Comparison of ENCODE assay signal across 27 cellular contexts in the genomic region with DNA sequence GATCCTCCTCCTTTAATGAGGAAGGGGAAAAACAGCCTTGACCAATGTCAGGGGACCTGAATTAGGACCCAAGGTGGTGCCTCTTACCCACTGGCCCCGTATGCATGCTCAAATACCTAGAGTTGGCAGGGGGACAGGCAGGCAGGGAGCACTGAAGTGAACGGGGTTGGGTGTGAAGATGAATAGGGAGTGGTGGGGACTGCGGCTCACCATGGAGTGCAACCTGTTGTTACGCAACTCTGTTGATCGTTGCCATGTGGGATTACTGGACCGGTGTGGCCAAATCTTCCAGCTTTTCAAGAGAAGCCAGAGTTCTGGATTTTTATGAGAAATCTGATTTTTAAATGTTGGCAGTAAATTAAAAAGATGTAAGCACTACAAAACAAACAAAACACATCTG. TPM values are rescaled to one million over a fixed set of nuclear protein-coding genes. Genes with fewer than 3 reads are reported as not detected.
"Had no signal": no experiment of that assay in that cellular context is flagged by ENCODE, and none has a peak within 500 bp of the region (broad histone marks: within the 10 kb centered on the region; RNA-seq: fewer than 3 reads in every experiment).

No MANE protein-coding gene starts in this region.

- H3K9me3 ChIP-seq: lower lobe of right lung, neutrophil, right atrium auricular region, testis, thyroid gland, transverse colon, upper lobe of left lung, vagina had no signal

- H3K4me1 ChIP-seq: lower lobe of right lung, right atrium auricular region, stomach, testis, thyroid gland, transverse colon, upper lobe of left lung, vagina had no signal

- H3K27ac ChIP-seq: lower lobe of right lung, neutrophil, parathyroid adenoma, right atrium auricular region, skin epidermis, stomach, testis, thyroid gland, transverse colon, upper lobe of left lung, vagina had no signal

- H3K4me3 Mint-ChIP-seq: naive thymus-derived CD8-positive, alpha-beta T cell; nephron; neural crest cell; stimulated activated naive B cell treated with anti-CD40 and anti-IgM and Interleukin-4, amounts not matched to agents 10 μg/mL and 1 μg/mL and 100 μg/mL, for 72 hours had no signal

- ATAC-seq: lower lobe of right lung; naive thymus-derived CD8-positive, alpha-beta T cell; sciatic nerve; stimulated activated naive B cell treated with anti-CD40 and anti-IgM and Interleukin-4, amounts not matched to agents 10 μg/mL and 1 μg/mL and 100 μg/mL, for 72 hours; stimulated activated naive CD8-positive, alpha-beta T cell treated with anti-CD3 and anti-CD28 coated beads, Interleukin-15, Interleukin-2, amounts not matched to agents 100 U/mL and 50 U/mL, for 24 hours had no signal

- DNase-seq: hippocampal formation; lower lobe of right lung; mammary epithelial cell; mesenchymal stem cell; naive thymus-derived CD8-positive, alpha-beta T cell; occipital lobe; stimulated activated CD4-positive, alpha-beta T cell treated with anti-CD3 and anti-CD28 coated beads, Interleukin-12 subunit alpha, Interleukin-12 subunit beta, amount 100 ng/mL, for 4 hours; stimulated activated CD4-positive, alpha-beta T cell treated with anti-CD3 and anti-CD28 coated beads, Interleukin-15, amount 100 ng/mL, for 24 hours; stimulated activated CD4-positive, alpha-beta T cell treated with anti-CD3 and anti-CD28 coated beads, Interleukin-2, amount 100 ng/mL, for 24 hours; stimulated activated CD4-positive, alpha-beta T cell treated with anti-CD3 and anti-CD28 coated beads, Interleukin-4, amount 100 ng/mL, for 1 hour; stimulated activated naive B cell treated with anti-CD40 and anti-IgM and Interleukin-4, amounts not matched to agents 10 μg/mL and 1 μg/mL and 100 μg/mL, for 72 hours; stimulated activated naive CD8-positive, alpha-beta T cell treated with anti-CD3 and anti-CD28 coated beads, Interleukin-15, Interleukin-2, amounts not matched to agents 100 U/mL and 50 U/mL, for 24 hours; stomach; testis; thyroid gland; transverse colon; upper lobe of left lung had no signal

- H3K4me1 Mint-ChIP-seq: stimulated activated naive B cell treated with anti-CD40 and anti-IgM and Interleukin-4, amounts not matched to agents 10 μg/mL and 1 μg/mL and 100 μg/mL, for 72 hours had no signal

- H3K27ac Mint-ChIP-seq: naive thymus-derived CD8-positive, alpha-beta T cell; nephron; stimulated activated naive B cell treated with anti-CD40 and anti-IgM and Interleukin-4, amounts not matched to agents 10 μg/mL and 1 μg/mL and 100 μg/mL, for 72 hours had no signal

- H3K4me3 ChIP-seq: lower lobe of right lung, right atrium auricular region, skin epidermis, stomach, testis, thyroid gland, transverse colon, upper lobe of left lung, vagina had no signal

- FAIRE-seq: kidney had no signal

- H3K36me3 ChIP-seq: lower lobe of right lung, neutrophil, right atrium auricular region, stomach, thyroid gland, transverse colon, upper lobe of left lung, vagina had no signal

RNA-seq across cellular contexts. Expression of gene TLL2, which starts 48.1 kb away (rescaled TPM):
- total RNA-seq: lower lobe of right lung, osteocyte had no signal
